Comparison of ENCODE assay signal across 13 cellular contexts in the genomic region with DNA sequence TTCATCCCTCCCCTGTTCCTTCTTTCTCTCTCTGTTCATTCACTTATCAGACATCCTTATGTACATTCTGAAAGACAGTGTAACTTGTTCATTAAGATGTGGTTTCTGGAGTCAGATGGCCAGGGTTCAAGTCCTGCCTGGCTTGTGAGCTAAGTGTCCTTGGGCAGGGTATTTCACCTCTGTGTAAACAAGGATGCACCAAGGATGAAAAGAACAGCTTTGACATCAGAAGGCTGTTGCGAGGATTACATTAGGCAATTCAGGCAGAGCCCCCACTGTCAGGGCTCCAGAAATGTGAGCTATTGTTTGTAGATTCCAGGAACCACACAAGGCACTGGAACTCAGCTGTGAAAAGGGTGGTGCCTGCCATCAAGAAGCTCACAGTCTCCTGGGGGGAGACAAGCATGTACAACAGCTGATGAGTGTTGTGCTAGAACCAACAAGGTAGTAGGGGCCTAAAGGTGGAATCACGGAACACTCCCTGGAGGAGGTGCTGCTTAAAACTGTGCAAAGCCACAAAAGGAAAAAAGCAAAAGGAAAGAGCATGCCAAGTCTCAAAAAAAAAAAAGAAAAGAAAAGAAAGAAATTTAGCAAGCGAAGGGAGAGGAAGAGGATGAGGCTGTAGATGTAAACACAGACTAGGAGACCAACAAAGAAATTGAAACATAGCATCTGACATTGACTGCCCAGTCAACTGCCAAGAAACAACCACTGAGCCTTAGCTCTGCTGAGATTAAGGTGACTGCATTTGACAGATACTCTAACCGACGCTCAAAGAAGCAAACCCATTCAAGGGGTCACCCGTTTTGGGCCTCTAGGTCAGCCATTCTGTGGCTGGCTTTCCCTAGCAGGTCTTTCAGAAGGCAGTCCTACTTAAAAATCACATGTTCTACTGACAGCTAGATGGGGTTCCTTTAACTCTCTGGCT. TPM values are rescaled to one million over a fixed set of nuclear protein-coding genes. Genes with fewer than 3 reads are reported as not detected.
A peak's percentile ranks its signal among the peaks of the same experiment; 100 is the strongest.
DNase-seq lines count a peak whose midpoint lies in the region; ATAC-seq, FAIRE-seq and TF ChIP-seq lines count a peak whose summit lies in the region.
"Had no signal": no experiment of that assay in that cellular context is flagged by ENCODE, and none has a peak within 500 bp of the region (broad histone marks: within the 10 kb centered on the region; RNA-seq: fewer than 3 reads in every experiment).

No MANE protein-coding gene starts in this region.

- H3K79me2 ChIP-seq in GM23248 (ENCODE audit: insufficient read depth) (peaks cover 96% of the 10 kb centered on the region), hepatocyte (peaks cover 85% of the 10 kb centered on the region)

- DNase-seq in GM23248 = peak; percentile 54
- DNase-seq in astrocyte of the spinal cord (ENCODE audit: low read depth, low spot score) = peak; percentile 87
- DNase-seq in hepatocyte (ENCODE audit: low spot score) = no peak
- DNase-seq in small intestine = no peak
- no peak for DNase-seq in activated CD4-positive, alpha-beta T cell treated with anti-CD3 and anti-CD28 coated beads for 48 hours
- no peak for DNase-seq in mucosa of gallbladder (ENCODE audit: low spot score)
- DNase-seq: activated naive CD4-positive, alpha-beta T cell; COR-L47; left colon; NCI-H1092; substantia nigra had no signal

- no peak overlapping the region for H3K9ac ChIP-seq in GM23248

- TF ChIP-seq CTCF in astrocyte of the spinal cord (IDR thresholded peaks at IDR 0.05; ENCODE audit: low read depth, low read length) (no peak), hepatocyte (IDR thresholded peaks at IDR 0.05; ENCODE audit: poor library complexity) (no peak)

- H4K20me1 ChIP-seq in GM23248 (ENCODE audit: insufficient read depth) = no peaks in the 10 kb centered on the region
- H4K20me1 ChIP-seq in hepatocyte (ENCODE audit: insufficient read depth, poor library complexity, severe bottlenecking) = no peaks in the 10 kb centered on the region

- no peak overlapping the region for H3K4me2 ChIP-seq in GM23248 (ENCODE audit: unreplicated experiment)
- no peak overlapping the region for H3K4me2 ChIP-seq in hepatocyte

- H3K4me1 ChIP-seq in GM23248 (ENCODE audit: insufficient read depth) (peaks cover 64% of the 10 kb centered on the region), hepatocyte (ENCODE audit: insufficient read depth) (peaks cover 59% of the 10 kb centered on the region), small intestine (ENCODE audit: control insufficient read depth in 2 of 2, insufficient read depth in 1 of 2, low read depth in 1 of 2, low read length in 1 of 2) (peaks cover 18 to 34% of the 10 kb centered on the region in 2 donors)

- H2AFZ ChIP-seq in GM23248 (no peak overlapping the region), hepatocyte (no peak overlapping the region)

- WGBS in GM23248 (ENCODE audit: low coverage in 1 of 2, low lambda C conversion rate in 2 of 2, missing lambda C conversion rate in 2 of 2), 2 experiments = 72 to 73% methylated on average over 6 of the region's 6 CpGs
- WGBS in hepatocyte (ENCODE audit: low lambda C conversion rate, missing lambda C conversion rate) = 82% methylated on average over 6 of the region's 6 CpGs
- WGBS in small intestine, 3 donors = 69 to 81% (median 78%) methylated on average over 6 of the region's 6 CpGs

- H3K27ac ChIP-seq in GM23248 (peak overlapping the region; percentile 63), hepatocyte (peak overlapping the region; percentile 24), small intestine (ENCODE audit: low read depth in 1 of 2, low read length in 1 of 2) (peak overlapping the region; percentile 52 to 79)

- H3K36me3 ChIP-seq in GM23248 (ENCODE audit: low read depth) = no peaks in the 10 kb centered on the region
- H3K36me3 ChIP-seq in hepatocyte (replicated peaks; ENCODE audit: insufficient read depth, low read depth) = no peaks in the 10 kb centered on the region
- H3K36me3 ChIP-seq in small intestine (ENCODE audit: control insufficient read depth in 2 of 2, insufficient read depth in 2 of 2, low read length in 2 of 2) = no peaks in the 10 kb centered on the region

- FAIRE-seq in small intestine (lab: Jason Lieb, UNC) = no peak

- H3K9me3 ChIP-seq in GM23248 (ENCODE audit: low read depth) = no peaks in the 10 kb centered on the region
- no peaks in the 10 kb centered on the region for H3K9me3 ChIP-seq in hepatocyte (ENCODE audit: low read depth)
- H3K9me3 ChIP-seq in small intestine (ENCODE audit: control insufficient read depth, low read depth) = no peaks in the 10 kb centered on the region

- in situ Hi-C loops in GM23248 (cut with MboI) (no loop called here), astrocyte of the spinal cord (cut with HindIII; ENCODE audit: low sequenced_read_pairs) (no loop called here)

- H3K9me2 ChIP-seq in GM23248 (ENCODE audit: insufficient read depth) (no peaks in the 10 kb centered on the region), hepatocyte (replicated peaks; ENCODE audit: insufficient read depth) (no peaks in the 10 kb centered on the region)

- peaks cover 51% of the 10 kb centered on the region for H3F3A ChIP-seq in GM23248 (ENCODE audit: insufficient read depth)

- ATAC-seq in HG02763 (IDR thresholded peaks at IDR 0.05; ENCODE audit: unreplicated experiment) = no peak
- ATAC-seq in HG02870 (IDR thresholded peaks at IDR 0.05; ENCODE audit: unreplicated experiment) = no peak
- ATAC-seq: left colon had no signal

- H3K27me3 ChIP-seq in GM23248 (replicated peaks; ENCODE audit: insufficient read depth) (no peaks in the 10 kb centered on the region), hepatocyte (no peaks in the 10 kb centered on the region), small intestine (ENCODE audit: control insufficient read depth in 2 of 2, insufficient read depth in 2 of 2, low read length in 2 of 2) (no peaks in the 10 kb centered on the region)

- no peak overlapping the region for H3K4me3 ChIP-seq in GM23248
- no peak overlapping the region for H3K4me3 ChIP-seq in astrocyte of the spinal cord (ENCODE audit: low read depth, low read length)
- no peak overlapping the region for H3K4me3 ChIP-seq in hepatocyte
- H3K4me3 ChIP-seq in small intestine (ENCODE audit: low read depth in 1 of 2, low read length in 2 of 2) = no peak overlapping the region

RNA-seq across cellular contexts. Expression of gene PDLIM1, which starts 12.5 kb away (rescaled TPM):
- total RNA-seq in GM23248 (2014; rRNA removed; shearing (Covaris generic)) = 16.3 and 32.0 TPM in 2 replicates
- polyA plus RNA-seq in GM23248 (2016; fragmentation: Nextera tagmentation; extraction: Ambion mirVana) = 143 and 147 TPM in 2 replicates
- 58.2 and 61.0 TPM in 2 replicates for total RNA-seq in hepatocyte
- 176 TPM in 2 replicates for polyA plus RNA-seq in hepatocyte
- polyA plus RNA-seq in small intestine = 100 to 1,000 TPM; 206 to 572 (median 368) TPM
- total RNA-seq in mucosa of gallbladder = 114 TPM

Comparison
In these comparisons a context has a peak if more than half of its experiments do, and no peak if none do; other contexts are left out.
1. DNase-seq: peak in GM23248 (single experiment) and astrocyte of the spinal cord (single experiment); none in hepatocyte (single experiment), small intestine (single experiment), activated CD4-positive, alpha-beta T cell treated with anti-CD3 and anti-CD28 coated beads for 48 hours (single experiment) and mucosa of gallbladder (single experiment).
2. Peak in every context shown above with its lines, with median percentiles within 50 percentile points of each other: H3K27ac ChIP-seq.